ENCODE assay signal across 14 cellular contexts in genomic region chr7:77802557-77803410, GRCh38. TPM values are rescaled to one million over a fixed set of nuclear protein-coding genes. Genes with fewer than 3 reads are reported as not detected.
A peak's percentile ranks its signal among the peaks of the same experiment; 100 is the strongest.
DNase-seq lines count a peak whose midpoint lies in the region; ATAC-seq and TF ChIP-seq lines count a peak whose summit lies in the region.
"Had no signal": no experiment of that assay in that cellular context is flagged by ENCODE, and none has a peak within 500 bp of the region (broad histone marks: within the 10 kb centered on the region; RNA-seq: fewer than 3 reads in every experiment).

No MANE protein-coding gene starts in this region.

- 85 to 88% methylated on average over 2 of the region's 2 CpGs for WGBS in aorta, 2 donors

- peak overlapping the region; percentile 29 to 79 (median 43); a peak in 20 of 22 replicates for H3K4me2 ChIP-seq in BLaER1 treated with 17β-estradiol and CSF1 and Interleukin-3, amounts not matched to agents 10 nM and 100 nM

- peak overlapping the region in 2 of 11 experiments; percentile 8 to 18; a peak in 1 of 22 replicates for H3K27ac ChIP-seq in BLaER1 treated with 17β-estradiol and CSF1 and Interleukin-3, amounts not matched to agents 10 nM and 100 nM
- H3K27ac ChIP-seq in aorta (ENCODE audit: low read depth in 1 of 2, low read length in 2 of 2) = no peak overlapping the region
- H3K27ac ChIP-seq: ascending aorta, C4-2B had no signal

- H4K20me1 ChIP-seq in BLaER1 treated with 17β-estradiol and CSF1 and Interleukin-3, amounts not matched to agents 10 nM and 100 nM = peaks cover 0 to 9% (median 0%) of the 10 kb centered on the region in 11 experiments; a peak in 4 of 22 replicates

- intact Hi-C loops in aorta (cut with DNase I) = no loop called here

- H3K4me1 ChIP-seq in BLaER1 treated with 17β-estradiol and CSF1 and Interleukin-3, amounts not matched to agents 10 nM and 100 nM = peaks cover 20 to 49% (median 29%) of the 10 kb centered on the region in 10 experiments
- no peaks in the 10 kb centered on the region for H3K4me1 ChIP-seq in aorta (ENCODE audit: control insufficient read depth in 1 of 2, insufficient read depth in 2 of 2, low read length in 2 of 2)
- H3K4me1 ChIP-seq: ascending aorta had no signal

- H3K27me3 Mint-ChIP-seq in T-helper 1 cell treated with Interleukin-12 subunit alpha and Interleukin-12 subunit beta and Interleukin-4 antibody, amounts not matched to agents 30 μg/mL and 1 μg/mL, for 36 hours (ENCODE audit: low read depth) = no peaks in the 10 kb centered on the region
- H3K27me3 Mint-ChIP-seq in effector memory CD8-positive, alpha-beta T cell = no peaks in the 10 kb centered on the region
- no peaks in the 10 kb centered on the region for H3K27me3 Mint-ChIP-seq in osteocyte (ENCODE audit: unreplicated experiment)

- ATAC-seq in effector memory CD8-positive, alpha-beta T cell (replicated peaks) = no peak
- no peak for ATAC-seq in aorta (ENCODE audit: low FRiP score)
- ATAC-seq: right cardiac atrium had no signal

- no peak for TF ChIP-seq CTCF in osteocyte (IDR thresholded peaks at IDR 0.05)

- H3K9ac ChIP-seq in BLaER1 treated with 17β-estradiol and CSF1 and Interleukin-3, amounts not matched to agents 10 nM and 100 nM = no peak overlapping the region

- H3K36me3 ChIP-seq in BLaER1 treated with 17β-estradiol and CSF1 and Interleukin-3, amounts not matched to agents 10 nM and 100 nM = peaks cover 5 to 28% (median 12%) of the 10 kb centered on the region in 11 experiments; a peak in 18 of 22 replicates
- H3K36me3 ChIP-seq in aorta (ENCODE audit: control insufficient read depth in 1 of 2, insufficient read depth in 2 of 2, low read length in 1 of 2) = no peaks in the 10 kb centered on the region
- H3K36me3 ChIP-seq: ascending aorta had no signal

- H3K27me3 ChIP-seq in BLaER1 treated with 17β-estradiol and CSF1 and Interleukin-3, amounts not matched to agents 10 nM and 100 nM = no peaks in the 10 kb centered on the region
- H3K27me3 ChIP-seq in aorta (ENCODE audit: control insufficient read depth in 1 of 2, insufficient read depth in 2 of 2, low read length in 1 of 2) = no peaks in the 10 kb centered on the region
- H3K27me3 ChIP-seq: ascending aorta had no signal

- H3K4me1 Mint-ChIP-seq in T-helper 1 cell treated with Interleukin-12 subunit alpha and Interleukin-12 subunit beta and Interleukin-4 antibody, amounts not matched to agents 30 μg/mL and 1 μg/mL, for 36 hours (ENCODE audit: low read depth) = peaks cover 42% of the 10 kb centered on the region
- peaks cover 44 to 67% of the 10 kb centered on the region in 2 donors for H3K4me1 Mint-ChIP-seq in effector memory CD8-positive, alpha-beta T cell (ENCODE audit: low read depth in 2 of 2)
- peaks cover 21% of the 10 kb centered on the region for H3K4me1 Mint-ChIP-seq in osteocyte (ENCODE audit: unreplicated experiment)

- peak overlapping the region; percentile 55 for H3K4me3 Mint-ChIP-seq in T-helper 1 cell treated with Interleukin-12 subunit alpha and Interleukin-12 subunit beta and Interleukin-4 antibody, amounts not matched to agents 30 μg/mL and 1 μg/mL, for 36 hours
- H3K4me3 Mint-ChIP-seq in effector memory CD8-positive, alpha-beta T cell = peak overlapping the region; percentile 52 to 61
- H3K4me3 Mint-ChIP-seq in osteocyte (ENCODE audit: unreplicated experiment) = no peak overlapping the region

- H3K9me3 Mint-ChIP-seq in T-helper 1 cell treated with Interleukin-12 subunit alpha and Interleukin-12 subunit beta and Interleukin-4 antibody, amounts not matched to agents 30 μg/mL and 1 μg/mL, for 36 hours = peaks cover 31% of the 10 kb centered on the region
- H3K9me3 Mint-ChIP-seq in effector memory CD8-positive, alpha-beta T cell = no peaks in the 10 kb centered on the region
- H3K9me3 Mint-ChIP-seq in osteocyte (ENCODE audit: unreplicated experiment) = peaks cover 30% of the 10 kb centered on the region

- peaks cover 29 to 41% (median 38%) of the 10 kb centered on the region in 11 experiments for H3K9me3 ChIP-seq in BLaER1 treated with 17β-estradiol and CSF1 and Interleukin-3, amounts not matched to agents 10 nM and 100 nM (replicated peaks in 1 of 11)
- H3K9me3 ChIP-seq in aorta (ENCODE audit: control insufficient read depth, low read length) = no peaks in the 10 kb centered on the region

- no peak overlapping the region for H3K4me3 ChIP-seq in BLaER1 treated with 17β-estradiol and CSF1 and Interleukin-3, amounts not matched to agents 10 nM and 100 nM
- H3K4me3 ChIP-seq in aorta (ENCODE audit: low read length in 2 of 2) = no peak overlapping the region
- H3K4me3 ChIP-seq: ascending aorta had no signal

- peak overlapping the region; percentile 71 for H3K27ac Mint-ChIP-seq in T-helper 1 cell treated with Interleukin-12 subunit alpha and Interleukin-12 subunit beta and Interleukin-4 antibody, amounts not matched to agents 30 μg/mL and 1 μg/mL, for 36 hours
- peak overlapping the region; percentile 51 to 82 for H3K27ac Mint-ChIP-seq in effector memory CD8-positive, alpha-beta T cell
- H3K27ac Mint-ChIP-seq in osteocyte (ENCODE audit: unreplicated experiment) = no peak overlapping the region

- peak; percentile 13 for DNase-seq in ELR (ENCODE audit: low read depth)
- DNase-seq in effector memory CD8-positive, alpha-beta T cell = no peak
- DNase-seq in NCI-H748 (lab: John Stamatoyannopoulos, UW; ENCODE audit: unreplicated experiment) = no peak
- no peak for DNase-seq in aorta
- no peak for DNase-seq in osteocyte (ENCODE audit: extremely low spot score, unreplicated experiment)
- DNase-seq in SHP77 (lab: John Stamatoyannopoulos, UW) = no peak
- DNase-seq: effector CD8-positive, alpha-beta T cell; islet precursor cell; NCI-H1436; right cardiac atrium had no signal

- H3K36me3 Mint-ChIP-seq in T-helper 1 cell treated with Interleukin-12 subunit alpha and Interleukin-12 subunit beta and Interleukin-4 antibody, amounts not matched to agents 30 μg/mL and 1 μg/mL, for 36 hours (ENCODE audit: low read depth) = peaks cover 36% of the 10 kb centered on the region
- H3K36me3 Mint-ChIP-seq in effector memory CD8-positive, alpha-beta T cell (ENCODE audit: insufficient read depth) = peaks cover 11% of the 10 kb centered on the region
- peaks cover 21% of the 10 kb centered on the region for H3K36me3 Mint-ChIP-seq in osteocyte (ENCODE audit: unreplicated experiment)

RNA-seq across cellular contexts. Expression of gene PHTF2, which starts 4.2 kb away (rescaled TPM):
- 10 to 100 TPM; 38.0 to 38.4 TPM for total RNA-seq in aorta
- 10 to 100 TPM in 1 of 2 donors, 1 to 10 TPM in 1; 8.8 to 14.1 TPM for polyA plus RNA-seq in aorta
- total RNA-seq in osteocyte = 29.3 and 30.4 TPM in 2 replicates

RNA-seq across cellular contexts. Expression of gene TMEM60, which starts 4.5 kb away (rescaled TPM):
- total RNA-seq in aorta (10 to 100 TPM; 11.0 to 12.7 TPM), osteocyte (19.3 and 19.7 TPM in 2 replicates)
- polyA plus RNA-seq in aorta = 10 to 100 TPM; 14.3 to 16.8 TPM
- total RNA-seq: ascending aorta had no signal
